8 cellular contexts compared by ENCODE assay signal in the genomic region with DNA sequence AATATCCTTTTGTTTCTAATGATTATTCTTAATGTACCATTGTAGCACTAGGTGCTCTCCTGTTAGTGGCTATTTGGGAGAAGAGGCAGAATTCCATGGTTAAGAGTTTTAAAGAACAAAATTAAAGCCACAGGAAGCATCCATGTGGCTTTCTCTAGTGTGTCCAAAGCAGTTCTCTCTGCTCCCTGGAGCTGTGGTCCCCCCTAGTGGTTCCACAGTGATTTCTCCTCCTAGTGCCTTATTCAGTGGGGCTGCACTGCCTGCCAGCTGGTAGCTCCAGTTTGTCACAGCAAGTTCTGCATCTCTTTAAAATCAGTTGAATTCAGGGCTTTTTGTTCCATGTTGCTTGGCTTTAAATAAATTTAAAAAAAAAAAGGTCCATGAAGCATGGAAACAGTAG. TPM values are rescaled to one million over a fixed set of nuclear protein-coding genes. Genes with fewer than 3 reads are reported as not detected.
DNase-seq lines count a peak whose midpoint lies in the region; ATAC-seq and TF ChIP-seq lines count a peak whose summit lies in the region.

No MANE protein-coding gene starts in this region.

- no peaks in the 10 kb centered on the region for H3K27me3 Mint-ChIP-seq in Caco-2 (ENCODE audit: insufficient read depth, unreplicated experiment)

- H3K4me3 ChIP-seq in Caco-2 (ENCODE audit: low read depth, low read length) = no peak overlapping the region
- no peak overlapping the region for H3K4me3 ChIP-seq in fibroblast of lung (replicated peaks in 1 of 4; ENCODE audit: control extremely low read depth in 1 of 4, insufficient read depth in 1 of 4, low read depth in 3 of 4, low read length in 4 of 4)
- H3K4me3 ChIP-seq in neural cell (ENCODE audit: low read length) = no peak overlapping the region

- H2AFZ ChIP-seq in fibroblast of lung (ENCODE audit: low read length) = no peak overlapping the region
- no peak overlapping the region for H2AFZ ChIP-seq in neural cell (ENCODE audit: low read depth, low read length)

- TF ChIP-seq RAD21 in neural cell (conservative IDR thresholded peaks at IDR 0.05) = peak; percentile 38

- H3K27me3 ChIP-seq in Caco-2 (replicated peaks; ENCODE audit: control insufficient read depth, insufficient read depth, low read length) (no peaks in the 10 kb centered on the region), fibroblast of lung (ENCODE audit: control insufficient read depth, insufficient read depth, low read length) (peaks cover 5% of the 10 kb centered on the region), neural cell (ENCODE audit: insufficient read depth, low read depth, low read length) (no peaks in the 10 kb centered on the region)

- TF ChIP-seq EP300 in neural cell (conservative IDR thresholded peaks at IDR 0.05; ENCODE audit: poor library complexity, severe bottlenecking) = no peak

- H3K9me3 ChIP-seq in Caco-2 (no peaks in the 10 kb centered on the region), fibroblast of lung (ENCODE audit: control insufficient read depth, insufficient read depth, low read depth, low read length) (no peaks in the 10 kb centered on the region), neural cell (ENCODE audit: low read length) (no peaks in the 10 kb centered on the region)

- H3K36me3 Mint-ChIP-seq in Caco-2 (ENCODE audit: insufficient read depth, unreplicated experiment) = no peaks in the 10 kb centered on the region

- CTCF ChIA-PET in Caco-2 (lab: Charles Lee) = interaction anchor here (0.9 to 1.1 kb wide), 5 partner anchors 26 to 433 kb away, joined by 3 to 4 read pairs (median 3); no protein-coding TSS in a partner anchor

- H3F3A ChIP-seq in neural cell (ENCODE audit: insufficient read depth, low read length, poor library complexity, severe bottlenecking) = no peaks in the 10 kb centered on the region

- H3K36me3 ChIP-seq in Caco-2 (ENCODE audit: control insufficient read depth, insufficient read depth, low read length) = no peaks in the 10 kb centered on the region
- H3K36me3 ChIP-seq in fibroblast of lung (ENCODE audit: control insufficient read depth, insufficient read depth, low read length) = no peaks in the 10 kb centered on the region
- H3K36me3 ChIP-seq in neural cell (ENCODE audit: insufficient read depth, low read length) = no peaks in the 10 kb centered on the region

- H3K4me1 Mint-ChIP-seq in Caco-2 (ENCODE audit: low read depth, unreplicated experiment) = peaks cover 6% of the 10 kb centered on the region

- no peak overlapping the region for H3K27ac ChIP-seq in fibroblast of lung (ENCODE audit: insufficient read depth, low read length)
- no peak overlapping the region for H3K27ac ChIP-seq in neural cell (ENCODE audit: low read length)

- H3K4me1 ChIP-seq in Caco-2 (no peaks in the 10 kb centered on the region), fibroblast of lung (ENCODE audit: control insufficient read depth, extremely low read depth, insufficient read depth, low read length) (no peaks in the 10 kb centered on the region)

- no peaks in the 10 kb centered on the region for H4K20me1 ChIP-seq in fibroblast of lung (ENCODE audit: control insufficient read depth, extremely low read depth, insufficient read depth, low read length)
- H4K20me1 ChIP-seq in neural cell (ENCODE audit: insufficient read depth) = no peaks in the 10 kb centered on the region

- no peak overlapping the region for H3K9ac ChIP-seq in fibroblast of lung (ENCODE audit: insufficient read depth, low read length)
- H3K9ac ChIP-seq in neural cell (ENCODE audit: low read length) = no peak overlapping the region

- no TSS peak for BruUV-seq in Caco-2 (replicated peaks; lab: Mats Ljungman, UMichigan)

- H3K4me3 Mint-ChIP-seq in Caco-2 (ENCODE audit: unreplicated experiment) = no peak overlapping the region

- H3K9me2 ChIP-seq in neural cell (ENCODE audit: insufficient read depth, low read length) = no peaks in the 10 kb centered on the region

- H3K4me2 ChIP-seq in fibroblast of lung (ENCODE audit: extremely low read depth, insufficient read depth, low read length) (no peak overlapping the region), neural cell (ENCODE audit: low read length) (no peak overlapping the region)

- intact Hi-C loops in Caco-2 (cut with micrococcal nuclease; ENCODE audit: unreplicated experiment) = loop anchor here (1.0 kb wide), 2 partner anchors 411 to 419 kb away; no protein-coding TSS in a partner anchor

- no peaks in the 10 kb centered on the region for H3K9me3 Mint-ChIP-seq in Caco-2 (ENCODE audit: unreplicated experiment)

- peak; percentile 65 to 67 for TF ChIP-seq CTCF in Caco-2 (IDR thresholded peaks at IDR 0.05; ENCODE audit: insufficient read depth in 1 of 2, low read depth in 1 of 2, low read length in 1 of 2, severe bottlenecking in 1 of 2, unreplicated experiment in 1 of 2)
- TF ChIP-seq CTCF in fibroblast of lung (conservative IDR thresholded peaks at IDR 0.05 in 1 of 2, IDR thresholded peaks at IDR 0.05 in 1 of 2; ENCODE audit: low read depth in 1 of 2, low read length in 2 of 2) = peak; percentile 87 to 88
- TF ChIP-seq CTCF in neural cell (IDR thresholded peaks at IDR 0.05; ENCODE audit: poor library complexity, severe bottlenecking) = peak; percentile 39

- no peaks in the 10 kb centered on the region for H3K79me2 ChIP-seq in fibroblast of lung (ENCODE audit: control insufficient read depth, insufficient read depth, low read length)
- no peaks in the 10 kb centered on the region for H3K79me2 ChIP-seq in neural cell (replicated peaks; ENCODE audit: insufficient read depth, low read length)

- POLR2A ChIA-PET in Caco-2 (lab: Charles Lee) = no interaction called here

- ATAC-seq in GM19452 (IDR thresholded peaks at IDR 0.05; ENCODE audit: unreplicated experiment) = no peak
- ATAC-seq in activated CD4-positive, CD25-positive, alpha-beta regulatory T cell treated with anti-CD3 and anti-CD28 coated beads, Interleukin-2, amount 50 U/mL, for 24 hours = no peak

- H3K27ac Mint-ChIP-seq in Caco-2 (ENCODE audit: unreplicated experiment) = no peak overlapping the region

- DNase-seq in Caco-2 = peak; percentile 56 to 70
- DNase-seq in HCEC 1CT = peak; percentile 71
- DNase-seq in SKM-1 (lab: John Stamatoyannopoulos, UW; ENCODE audit: unreplicated experiment) = peak; percentile 16
- peak; percentile 54 to 85 for DNase-seq in fibroblast of lung (ENCODE audit: low read depth in 2 of 2)
- no peak for DNase-seq in NCI-H1048 (lab: John Stamatoyannopoulos, UW)

TF ChIP-seq in neural cell, 6 proteins besides CTCF, POLR2A, EP300 and RAD21:
- TF ChIP-seq EZH2 (IDR thresholded peaks at IDR 0.05; ENCODE audit: borderline replicate concordance, insufficient read depth, low read length, poor library complexity, severe bottlenecking) = no peak
- peak; percentile 26 for TF ChIP-seq SMC3 (conservative IDR thresholded peaks at IDR 0.05; ENCODE audit: poor library complexity)
- no peak for TF ChIP-seq REST (IDR thresholded peaks at IDR 0.05; ENCODE audit: borderline replicate concordance)

RNA-seq across cellular contexts. Expression of gene FAM98B, which starts 39.6 kb away (rescaled TPM):
- total RNA-seq in Caco-2 (2022) (45.9 and 47.2 TPM in 2 replicates), fibroblast of lung (4.8 and 5.4 TPM in 2 replicates)
- polyA plus RNA-seq in fibroblast of lung (9.0 and 9.5 TPM in 2 replicates), neural cell (8.9 and 12.7 TPM in 2 replicates)
- 21.9 and 27.0 TPM in 2 replicates for polyA plus RNA-seq in fibroblast of lung (2012)
- polyA minus RNA-seq in fibroblast of lung (ENCODE audit: low replicate concordance) (0.16 and 0.44 TPM in 2 replicates), neural cell (20.7 and 35.8 TPM in 2 replicates)
